ENCODE assay signal across 5 cellular contexts in the genomic region with DNA sequence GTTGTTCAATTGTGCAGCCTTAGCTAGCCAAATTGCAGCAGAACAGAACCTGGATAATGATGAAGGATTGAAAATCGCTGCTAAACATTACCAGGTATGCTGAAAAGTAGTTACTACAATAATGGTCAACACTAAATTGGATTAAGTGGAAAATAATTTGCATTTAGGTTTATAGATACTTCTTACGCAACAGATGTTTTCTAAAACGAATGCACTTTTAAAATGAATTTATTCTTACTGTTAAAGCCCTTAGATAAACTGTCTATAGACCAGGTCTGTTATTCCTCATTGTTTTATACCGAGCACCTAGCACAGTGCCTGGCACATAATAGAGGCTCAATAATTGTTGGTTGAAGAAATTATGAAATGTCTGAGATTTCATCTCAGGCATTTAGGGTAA.
"Had no signal": no experiment of that assay in that cellular context is flagged by ENCODE, and none has a peak within 500 bp of the region (broad histone marks: within the 10 kb centered on the region; RNA-seq: fewer than 3 reads in every experiment).

No MANE protein-coding gene starts in this region.

- ATAC-seq: GM12878 had no signal

- DNase-seq: GDM1, GF-D8 had no signal

- FAIRE-seq: GM12878, GM12892, GM18507 had no signal

- H3K4me3 ChIP-seq: GM12878 had no signal
